28 cellular contexts compared by ENCODE assay signal in genomic region chr7:68073701-68074100, GRCh38.
"Had no signal": no experiment of that assay in that cellular context is flagged by ENCODE, and none has a peak within 500 bp of the region (broad histone marks: within the 10 kb centered on the region; RNA-seq: fewer than 3 reads in every experiment).

No MANE protein-coding gene starts in this region.

- ATAC-seq: effector memory CD8-positive, alpha-beta T cell; left colon; left ventricle myocardium superior; lower lobe of right lung; natural killer cell; psoas muscle; right cardiac atrium; stimulated activated effector memory CD8-positive, alpha-beta T cell treated with anti-CD3 and anti-CD28 coated beads, Interleukin-12 subunit alpha, Interleukin-12 subunit beta, amount 100 ng/mL, for 72 hours had no signal

- FAIRE-seq: endometrium had no signal

- H3K36me3 ChIP-seq: esophagus squamous epithelium, lower lobe of right lung, ovary, sigmoid colon, stomach, thyroid gland, vagina had no signal

- H3K4me1 ChIP-seq: esophagus squamous epithelium, lower lobe of right lung, psoas muscle, sigmoid colon, stomach, thyroid gland, vagina had no signal

- H3K27me3 ChIP-seq: ovary, sigmoid colon, thyroid gland, vagina had no signal

- DNase-seq: effector memory CD8-positive, alpha-beta T cell; erythroblast; esophagus squamous epithelium; foreskin melanocyte; glutamatergic neuron; hypothalamus; immature natural killer cell; islet precursor cell; kidney glomerular epithelial cell; left colon; left ventricle myocardium superior; lower lobe of right lung; natural killer cell; occipital lobe; ovary; posterior cingulate gyrus; psoas muscle; right cardiac atrium; sigmoid colon; stimulated activated CD4-positive, alpha-beta T cell treated with anti-CD3 and anti-CD28 coated beads, Interleukin-2, amount 100 ng/mL, for 24 hours; stimulated activated CD4-positive, alpha-beta T cell treated with anti-CD3 and anti-CD28 coated beads, Interleukin-4, amount 100 ng/mL, for 24 hours; stimulated activated naive CD4-positive, alpha-beta T cell treated with Interleukin-2 at 50 U/mL for 16 hours; stomach; trophoblast cell had no signal

- H3K4me3 ChIP-seq: esophagus squamous epithelium, lower lobe of right lung, ovary, psoas muscle, sigmoid colon, stomach, thyroid gland, vagina had no signal

- H3K9me3 ChIP-seq: esophagus squamous epithelium, lower lobe of right lung, ovary, psoas muscle, thyroid gland, vagina had no signal

- H3K27ac ChIP-seq: esophagus squamous epithelium, lower lobe of right lung, ovary, psoas muscle, sigmoid colon, stomach, thyroid gland, vagina had no signal
